17 cellular contexts compared by ENCODE assay signal in genomic region chr2:40242315-40242714, GRCh38.
DNase-seq lines count a peak whose midpoint lies in the region; ATAC-seq and TF ChIP-seq lines count a peak whose summit lies in the region.
"Had no signal": no experiment of that assay in that cellular context is flagged by ENCODE, and none has a peak within 500 bp of the region (broad histone marks: within the 10 kb centered on the region; RNA-seq: fewer than 3 reads in every experiment).

No MANE protein-coding gene starts in this region.

- H3K56ac ChIP-seq in H9 (ENCODE audit: insufficient read length, low read depth, low read length), result no peak overlapping the region

- intact Hi-C loops in uterus (cut with DNase I; ENCODE audit: low total_unique reads), result no loop called here

- no peak overlapping the region for H3K4me2 ChIP-seq in H9 (ENCODE audit: insufficient read depth, insufficient read length, low read length)

- H3K14ac ChIP-seq in H9 (ENCODE audit: insufficient read depth, low read length), result no peak overlapping the region

- H2BK12ac ChIP-seq in H9 (ENCODE audit: insufficient read length, low read depth, low read length), result no peak overlapping the region

- no peak overlapping the region for H3K9ac ChIP-seq in H9 (ENCODE audit: extremely low read depth, insufficient read length, low read length)

- peak overlapping the region; percentile 44 for H2BK120ac ChIP-seq in H9 (ENCODE audit: low read depth, low read length, poor library complexity, severe bottlenecking)

- TF ChIP-seq POLR2A in uterus (IDR thresholded peaks at IDR 0.05), result no peak

- no peaks in the 10 kb centered on the region for H3K79me1 ChIP-seq in H9 (ENCODE audit: insufficient read depth, low read depth, low read length, poor library complexity, severe bottlenecking)

- no peak overlapping the region for H3K4me3 Mint-ChIP-seq in H9
- H3K4me3 Mint-ChIP-seq: activated CD8-positive, alpha-beta T cell treated with anti-CD3 and anti-CD28 coated beads, Interleukin-2, amount 10 ng/mL, durations not matched to agents 7 days and 5 days had no signal

- H3K9me3 ChIP-seq in H9 (ENCODE audit: control insufficient read depth, low read depth, low read length), result no peaks in the 10 kb centered on the region
- H3K9me3 ChIP-seq in uterus, result no peaks in the 10 kb centered on the region
- no peaks in the 10 kb centered on the region; the same call in 1 of the 2 replicates for H3K9me3 ChIP-seq in BE2C
- H3K9me3 ChIP-seq: Peyer's patch had no signal

- H3K36me3 ChIP-seq in uterus (no peaks in the 10 kb centered on the region), BE2C (no peaks in the 10 kb centered on the region)
- H3K36me3 ChIP-seq: Peyer's patch, right lobe of liver had no signal

- H2BK5ac ChIP-seq in H9 (ENCODE audit: insufficient read length, low read length), result no peak overlapping the region

- TF ChIP-seq CTCF in H9 (conservative IDR thresholded peaks at IDR 0.05) (no peak), uterus (IDR thresholded peaks at IDR 0.05) (no peak), BE2C (IDR thresholded peaks at IDR 0.05; ENCODE audit: low read depth, low read length) (no peak)

- no peak overlapping the region for H3T11ph ChIP-seq in H9 (ENCODE audit: low read length)

- H2BK15ac ChIP-seq in H9 (ENCODE audit: low read depth, low read length), result no peak overlapping the region

- no peak overlapping the region for H3K4ac ChIP-seq in H9 (ENCODE audit: low read depth, low read length)

- no peak overlapping the region for H3K18ac ChIP-seq in H9 (ENCODE audit: insufficient read length, low read depth, low read length)

- no peak overlapping the region for H4K8ac ChIP-seq in H9 (replicated peaks; ENCODE audit: insufficient read length, low read depth, low read length)

- H3K27ac ChIP-seq in H9 (ENCODE audit: insufficient read length, low read depth, low read length) (peak overlapping the region; percentile 26), uterus (no peak overlapping the region)
- H3K27ac ChIP-seq: Peyer's patch, right lobe of liver, VCaP had no signal

- peaks cover 33 to 34% of the 10 kb centered on the region in 2 experiments for H3K4me1 Mint-ChIP-seq in H9

- no peak overlapping the region for H2BK20ac ChIP-seq in H9 (ENCODE audit: low read depth, low read length, poor library complexity, severe bottlenecking)

- H3K79me2 ChIP-seq in H9 (ENCODE audit: insufficient read depth, low read length), result no peaks in the 10 kb centered on the region

- WGBS in H9 (ENCODE audit: extremely low coverage, insufficient read length, low lambda C conversion rate), result no CpG with 5 or more reads among the region's 3 CpGs

- H3K23ac ChIP-seq in H9 (ENCODE audit: insufficient read length, low read depth, low read length), result no peak overlapping the region

- no peaks in the 10 kb centered on the region for H4K20me1 ChIP-seq in H9 (ENCODE audit: control insufficient read depth, insufficient read depth, insufficient read length)

- H2AK5ac ChIP-seq in H9 (ENCODE audit: insufficient read length, low read length), result no peak overlapping the region

- DNase-seq in H9, result no peak
- peak; percentile 77 to 81 for DNase-seq in NCI-H1930 (lab: John Stamatoyannopoulos, UW)
- peak; percentile 86 for DNase-seq in NCI-H748 treated with DMSO at 0.1 percent for 48 hours (lab: John Stamatoyannopoulos, UW)
- peak; percentile 24 for DNase-seq in left kidney (ENCODE audit: low read depth, low spot score)
- DNase-seq in uterus, result no peak
- DNase-seq in islet precursor cell, result no peak
- no peak for DNase-seq in BE2C
- DNase-seq: activated CD8-positive, alpha-beta T cell treated with anti-CD3 and anti-CD28 coated beads, Interleukin-2, amount 10 ng/mL, durations not matched to agents 7 days and 5 days; amniotic stem cell; erythroblast; Karpas-422; NCI-H446 treated with DMSO at 0.1 percent for 48 hours; Peyer's patch; right lobe of liver; stimulated activated CD4-positive, alpha-beta T cell treated with anti-CD3 and anti-CD28 coated beads, Interleukin-2, amount 100 ng/mL, for 24 hours had no signal

- no peak for ATAC-seq in GM18909 (IDR thresholded peaks at IDR 0.05; ENCODE audit: poor library complexity, unreplicated experiment)
- ATAC-seq: activated CD8-positive, alpha-beta T cell treated with anti-CD3 and anti-CD28 coated beads, Interleukin-2, amount 10 ng/mL, durations not matched to agents 7 days and 5 days; right lobe of liver had no signal

- H3K27ac Mint-ChIP-seq in H9, result peak overlapping the region in 2 of 3 experiments; percentile 5 to 95; a peak in 3 of 7 replicates
- H3K27ac Mint-ChIP-seq: activated CD8-positive, alpha-beta T cell treated with anti-CD3 and anti-CD28 coated beads, Interleukin-2, amount 10 ng/mL, durations not matched to agents 7 days and 5 days had no signal

- H3K27me3 ChIP-seq in H9 (ENCODE audit: insufficient read depth, low read length) (no peaks in the 10 kb centered on the region), uterus (no peaks in the 10 kb centered on the region), BE2C (no peaks in the 10 kb centered on the region)
- H3K27me3 ChIP-seq: Peyer's patch, right lobe of liver had no signal

- H3K4me1 ChIP-seq in H9 (ENCODE audit: insufficient read depth, low read length) (peaks cover 11% of the 10 kb centered on the region), uterus (peaks cover 0 to 5% of the 10 kb centered on the region in 2 donors), BE2C (peaks cover 5% of the 10 kb centered on the region; the same call in 1 of the 2 replicates)
- H3K4me1 ChIP-seq: Peyer's patch, right lobe of liver had no signal

- H3K27me3 Mint-ChIP-seq in H9 (ENCODE audit: low read depth), result no peaks in the 10 kb centered on the region

- no peak overlapping the region for H2AFZ ChIP-seq in H9 (ENCODE audit: low read length)

- peaks cover 3 to 14% (median 9%) of the 10 kb centered on the region in 3 experiments for H3K36me3 Mint-ChIP-seq in H9 (ENCODE audit: insufficient read depth in 1 of 3, low read depth in 3 of 3)

- no peaks in the 10 kb centered on the region for H3K23me2 ChIP-seq in H9 (ENCODE audit: insufficient read length, low read depth, low read length, poor library complexity, severe bottlenecking)

- no peak overlapping the region for H4K91ac ChIP-seq in H9 (ENCODE audit: insufficient read length, low read depth, low read length)

- H3K4me3 ChIP-seq in uterus, result no peak overlapping the region
- no peak overlapping the region for H3K4me3 ChIP-seq in BE2C (ENCODE audit: low read depth, low read length)
- H3K4me3 ChIP-seq: Peyer's patch, right lobe of liver had no signal

- peaks cover 10 to 16% of the 10 kb centered on the region in 2 experiments for H3K9me3 Mint-ChIP-seq in H9

- H4K5ac ChIP-seq in H9 (ENCODE audit: insufficient read length, low read depth, low read length), result no peak overlapping the region

Comparison
In these comparisons a context has a peak if more than half of its experiments do, and no peak if none do; other contexts are left out.
1. DNase-seq: peak in NCI-H1930 (2 of 2), NCI-H748 treated with DMSO at 0.1 percent for 48 hours (single experiment) and left kidney (single experiment); none in H9 (single experiment), uterus (0 of 2), islet precursor cell (single experiment) and BE2C (single experiment).